In genomic region chr7:24820730-24821044, GRCh38 we compare ENCODE assay signal across 8 cellular contexts.
A peak's percentile ranks its signal among the peaks of the same experiment; 100 is the strongest.
DNase-seq lines count a peak whose midpoint lies in the region; ATAC-seq and TF ChIP-seq lines count a peak whose summit lies in the region.

No MANE protein-coding gene starts in this region.

- H3K9me2 ChIP-seq in MM.1S (replicated peaks; ENCODE audit: insufficient read depth, low read length): no peaks in the 10 kb centered on the region

- no peaks in the 10 kb centered on the region for H3K36me3 ChIP-seq in MM.1S (replicated peaks; ENCODE audit: insufficient read depth, low read length)
- H3K36me3 ChIP-seq in naive thymus-derived CD4-positive, alpha-beta T cell (ENCODE audit: control insufficient read depth in 2 of 3, insufficient read depth in 3 of 3, low read length in 3 of 3): no peaks in the 10 kb centered on the region

- H3K4me2 ChIP-seq in MM.1S (ENCODE audit: low read depth, low read length): peak overlapping the region; percentile 61; the same call in 1 of the 2 replicates

- TF ChIP-seq CTCF in Calu3 (IDR thresholded peaks at IDR 0.05; ENCODE audit: unreplicated experiment) (no peak), MM.1S (IDR thresholded peaks at IDR 0.05; ENCODE audit: low read length) (no peak)

- intact Hi-C loops in Calu3 (cut with micrococcal nuclease; ENCODE audit: unreplicated experiment): loop anchor here (1.0 to 2.0 kb wide), 9 partner anchors 22 to 273 kb away; partner anchors contain the start of gene OSBPL3
- intact Hi-C loops in naive thymus-derived CD4-positive, alpha-beta T cell (cut with micrococcal nuclease): loop anchor here (1.0 to 10.0 kb wide), 18 partner anchors 16 to 360 kb away; partner anchors contain the start of genes CYCS (in 2 of the 2), OSBPL3 (in 2 of the 2) and PALS2 (in 2 of the 2)

- H3K4me3 Mint-ChIP-seq in Calu3 (ENCODE audit: low read depth, unreplicated experiment): peak overlapping the region; percentile 31
- no peak overlapping the region for H3K4me3 Mint-ChIP-seq in activated naive CD8-positive, alpha-beta T cell treated with anti-CD3 and anti-CD28 coated beads for 36 hours
- H3K4me3 Mint-ChIP-seq in naive thymus-derived CD4-positive, alpha-beta T cell: peak overlapping the region in 9 of 10 donors; percentile 7 to 93 (median 84)

- peaks cover 71% of the 10 kb centered on the region for H3K36me3 Mint-ChIP-seq in Calu3 (ENCODE audit: insufficient read depth, unreplicated experiment)
- H3K36me3 Mint-ChIP-seq in activated naive CD8-positive, alpha-beta T cell treated with anti-CD3 and anti-CD28 coated beads for 36 hours: peaks cover 60% of the 10 kb centered on the region
- H3K36me3 Mint-ChIP-seq in naive thymus-derived CD4-positive, alpha-beta T cell: peaks cover 0 to 39% (median 0%) of the 10 kb centered on the region in 5 donors

- DNase-seq in Calu3 (no peak), MM.1S (no peak), KBM-7 (no peak), inferior parietal cortex (ENCODE audit: extremely low spot score) (no peak), T-helper 9 cell (no peak)
- no peak for DNase-seq in activated naive CD8-positive, alpha-beta T cell treated with anti-CD3 and anti-CD28 coated beads for 36 hours
- no peak for DNase-seq in naive thymus-derived CD4-positive, alpha-beta T cell
- no peak for DNase-seq in activated effector memory CD4-positive, alpha-beta T cell treated with anti-CD3 and anti-CD28 coated beads, Interleukin-2, amount 50 U/mL, for 16 hours

- no peak overlapping the region for H2AFZ ChIP-seq in MM.1S (ENCODE audit: low read length)

- H4K20me1 ChIP-seq in MM.1S (ENCODE audit: insufficient read depth, low read length): no peaks in the 10 kb centered on the region

- no peaks in the 10 kb centered on the region for H3K9me3 Mint-ChIP-seq in Calu3 (ENCODE audit: low read depth, unreplicated experiment)
- no peaks in the 10 kb centered on the region for H3K9me3 Mint-ChIP-seq in activated naive CD8-positive, alpha-beta T cell treated with anti-CD3 and anti-CD28 coated beads for 36 hours
- no peaks in the 10 kb centered on the region for H3K9me3 Mint-ChIP-seq in naive thymus-derived CD4-positive, alpha-beta T cell

- peak overlapping the region; percentile 88 for H3K27ac Mint-ChIP-seq in Calu3 (ENCODE audit: unreplicated experiment)
- peak overlapping the region; percentile 95 for H3K27ac Mint-ChIP-seq in activated naive CD8-positive, alpha-beta T cell treated with anti-CD3 and anti-CD28 coated beads for 36 hours
- H3K27ac Mint-ChIP-seq in naive thymus-derived CD4-positive, alpha-beta T cell: peak overlapping the region; percentile 91 to 99 (median 95)

- no peaks in the 10 kb centered on the region for H3K9me3 ChIP-seq in MM.1S (replicated peaks; ENCODE audit: insufficient read depth, low read length)
- H3K9me3 ChIP-seq in naive thymus-derived CD4-positive, alpha-beta T cell (ENCODE audit: control insufficient read depth in 2 of 3, low read length in 3 of 3): no peaks in the 10 kb centered on the region

- CTCF ChIA-PET in Calu3 (lab: Charles Lee): interaction anchor here (0.7 to 3.2 kb wide), 16 partner anchors 8 to 272 kb away, joined by 3 to 57 read pairs (median 6); partner anchors contain the start of gene OSBPL3
- CTCF ChIA-PET in naive thymus-derived CD4-positive, alpha-beta T cell (lab: Charles Lee): interaction anchor here (0.6 to 3.7 kb wide), 16 partner anchors 9 to 282 kb away, joined by 3 to 56 read pairs (median 5); partner anchors contain the start of gene OSBPL3

- 0 out of 2 replicates have a peak overlapping the region, but pooled peaks have one; percentile 0 for H3K4me3 ChIP-seq in MM.1S (ENCODE audit: low read length)
- peak overlapping the region; percentile 24 for H3K4me3 ChIP-seq in naive thymus-derived CD4-positive, alpha-beta T cell (ENCODE audit: low read length)

- ATAC-seq in naive thymus-derived CD4-positive, alpha-beta T cell: no peak

- BruUV-seq in Calu3 (replicated peaks; lab: Mats Ljungman, UMichigan): no TSS peak

- peak overlapping the region; percentile 94 for H3K27ac ChIP-seq in MM.1S (ENCODE audit: low read length)
- H3K27ac ChIP-seq in naive thymus-derived CD4-positive, alpha-beta T cell (ENCODE audit: low read depth, low read length): peak overlapping the region; percentile 70

- H3K27me3 Mint-ChIP-seq in Calu3 (ENCODE audit: unreplicated experiment): no peaks in the 10 kb centered on the region
- H3K27me3 Mint-ChIP-seq in activated naive CD8-positive, alpha-beta T cell treated with anti-CD3 and anti-CD28 coated beads for 36 hours: no peaks in the 10 kb centered on the region
- H3K27me3 Mint-ChIP-seq in naive thymus-derived CD4-positive, alpha-beta T cell: no peaks in the 10 kb centered on the region

- H3K27me3 ChIP-seq in MM.1S (replicated peaks; ENCODE audit: insufficient read depth, low read length): no peaks in the 10 kb centered on the region
- H3K27me3 ChIP-seq in naive thymus-derived CD4-positive, alpha-beta T cell (ENCODE audit: control insufficient read depth in 2 of 2, insufficient read depth in 2 of 2, low read length in 2 of 2): no peaks in the 10 kb centered on the region

- in situ Hi-C loops in KBM-7 (cut with MboI; ENCODE audit: low pct_unique_long_range_greater_than_20kb, low sequenced_read_pairs): loop anchor here (25.0 kb wide), 1 partner anchor 267 kb away; no protein-coding TSS in a partner anchor

- peak overlapping the region; percentile 69 for H3K9ac ChIP-seq in MM.1S (ENCODE audit: low read length)

- POLR2A ChIA-PET in naive thymus-derived CD4-positive, alpha-beta T cell (lab: Charles Lee): interaction anchor here (0.6 to 4.0 kb wide), 10 partner anchors 15 to 305 kb away, joined by 3 to 25 read pairs (median 4); partner anchors contain the start of genes CYCS and OSBPL3

- H3F3A ChIP-seq in MM.1S (ENCODE audit: insufficient read depth, low read length): peaks cover 22% of the 10 kb centered on the region

- peaks cover 21% of the 10 kb centered on the region for H3K4me1 ChIP-seq in MM.1S (ENCODE audit: low read length)
- H3K4me1 ChIP-seq in naive thymus-derived CD4-positive, alpha-beta T cell (ENCODE audit: control insufficient read depth in 2 of 2, insufficient read depth in 2 of 2, low read length in 2 of 2): peaks cover 32 to 33% of the 10 kb centered on the region in 2 donors

- H3K79me2 ChIP-seq in MM.1S (ENCODE audit: low read length): no peaks in the 10 kb centered on the region

- peaks cover 61% of the 10 kb centered on the region for H3K4me1 Mint-ChIP-seq in Calu3 (ENCODE audit: low read depth, unreplicated experiment)
- peaks cover 42% of the 10 kb centered on the region for H3K4me1 Mint-ChIP-seq in activated naive CD8-positive, alpha-beta T cell treated with anti-CD3 and anti-CD28 coated beads for 36 hours
- peaks cover 19 to 53% (median 50%) of the 10 kb centered on the region in 7 donors for H3K4me1 Mint-ChIP-seq in naive thymus-derived CD4-positive, alpha-beta T cell
